1 cellular context compared by ENCODE assay signal in the genomic region with DNA sequence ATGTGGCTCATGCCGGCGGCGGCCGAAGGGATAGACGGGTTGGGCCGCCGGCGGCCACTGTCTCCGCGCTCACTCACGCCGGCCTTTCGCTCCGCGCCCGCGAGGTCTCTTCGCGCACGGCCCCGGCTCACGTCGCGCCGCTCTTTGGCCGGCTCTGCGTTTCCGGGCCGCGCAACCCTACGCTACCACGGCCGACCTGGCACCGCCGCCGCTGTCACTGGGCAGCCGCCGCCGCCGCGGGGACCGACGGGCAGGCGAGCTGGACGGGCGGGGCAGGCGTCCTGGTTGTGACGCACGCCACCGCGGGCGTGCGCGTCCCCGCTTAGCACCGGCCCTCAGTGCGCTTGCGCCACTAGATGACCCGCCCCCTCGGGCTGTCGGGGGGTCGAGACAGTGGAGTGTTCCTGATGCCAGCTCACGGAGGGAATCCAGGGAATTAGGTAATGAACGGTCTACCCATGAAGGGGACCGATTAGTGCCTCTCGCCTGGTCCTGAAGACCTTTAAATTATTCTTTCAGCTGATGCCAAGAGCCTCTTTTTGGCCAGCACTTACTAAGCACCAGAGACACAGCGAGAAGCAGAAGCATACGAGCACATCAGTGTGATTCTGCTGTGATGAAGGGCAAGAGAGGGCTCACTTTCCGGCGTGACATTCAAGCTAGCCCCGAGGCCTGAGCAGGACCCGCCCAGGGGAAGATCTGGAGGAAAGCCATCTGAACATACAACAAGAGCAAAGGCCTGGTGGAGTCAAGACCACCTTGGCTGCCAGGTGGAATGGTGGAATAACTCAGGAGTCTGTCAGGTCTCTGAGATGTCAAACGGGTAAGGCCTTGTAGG.
TF ChIP-seq lines count a peak whose summit lies in the region.

PRKAR2A (minus strand) TSS at position 289 of the 838 bp plus-strand sequence; CDS start at position 11, 278 bp downstream.

TF ChIP-seq in K562, 482 proteins besides CTCF, POLR2A, EP300 and RAD21 (continued from another document and continues in another):
- TF ChIP-seq FOXP4 (CRISPR knock-in tag; IDR thresholded peaks at IDR 0.05; ENCODE audit: borderline replicate concordance) (no peak), TOE1 (IDR thresholded peaks at IDR 0.05; ENCODE audit: borderline replicate concordance) (no peak), TOE1 (CRISPR knock-in tag; IDR thresholded peaks at IDR 0.05; ENCODE audit: borderline replicate concordance, low read depth) (no peak), GMEB1 (CRISPR knock-in tag; IDR thresholded peaks at IDR 0.05) (peak; percentile 87), ZNF12 (CRISPR knock-in tag; IDR thresholded peaks at IDR 0.05) (no peak), ZNF140 (CRISPR knock-in tag; IDR thresholded peaks at IDR 0.05) (no peak), KDM4B (IDR thresholded peaks at IDR 0.05; ENCODE audit: borderline replicate concordance in 2 of 2, low read depth in 1 of 2) (no peak), SPI1 (IDR thresholded peaks at IDR 0.05; ENCODE audit: borderline replicate concordance, low read depth, low read length) (no peak), ZNF740 (CRISPR knock-in tag; IDR thresholded peaks at IDR 0.05) (no peak), ZNF740 (tag; IDR thresholded peaks at IDR 0.05) (no peak), NCOA2 (IDR thresholded peaks at IDR 0.05; ENCODE audit: partially characterized antibody in 2 of 2) (no peak), MEF2D (tag; conservative IDR thresholded peaks at IDR 0.05; ENCODE audit: low read depth) (no peak), TCFL5 (CRISPR knock-in tag; conservative IDR thresholded peaks at IDR 0.05) (no peak), ATF1 (CRISPR knock-in tag; IDR thresholded peaks at IDR 0.05) (no peak), ATF1 (tag; IDR thresholded peaks at IDR 0.05) (peak; percentile 63), ZNF347 (CRISPR knock-in tag; IDR thresholded peaks at IDR 0.05; ENCODE audit: low read depth) (no peak), PRMT5 (CRISPR knock-in tag; IDR thresholded peaks at IDR 0.05) (no peak), YY1 (IDR thresholded peaks at IDR 0.05; ENCODE audit: borderline replicate concordance in 1 of 3, control insufficient read depth in 1 of 3, extremely low read depth in 1 of 3, insufficient read depth in 3 of 3, insufficient read length in 1 of 3, insufficient replicate concordance in 2 of 3, low read depth in 1 of 3, low read length in 2 of 3) (peak in 2 of 3 experiments; percentile 19 to 34), HNRNPUL1 (IDR thresholded peaks at IDR 0.05; ENCODE audit: low read length) (no peak), TAF7 (tag; IDR thresholded peaks at IDR 0.05) (no peak), SRSF9 (IDR thresholded peaks at IDR 0.05; ENCODE audit: borderline replicate concordance, low read depth, low read length) (no peak), ELK1 (CRISPR knock-in tag; IDR thresholded peaks at IDR 0.05) (no peak), RB1 (IDR thresholded peaks at IDR 0.05; ENCODE audit: low read depth) (peak; percentile 67; the same call in 1 of the 2 replicates), ZNF316 (IDR thresholded peaks at IDR 0.05) (no peak), IRF2 (CRISPR knock-in tag; IDR thresholded peaks at IDR 0.05) (no peak), MYC (IDR thresholded peaks at IDR 0.05; ENCODE audit: low read depth, low read length) (peak; percentile 33; the same call in 1 of the 2 replicates), MYC (CRISPR knock-in tag; IDR thresholded peaks at IDR 0.05; ENCODE audit: borderline replicate concordance, low read depth) (no peak), ZC3H4 (CRISPR knock-in tag; IDR thresholded peaks at IDR 0.05; ENCODE audit: borderline replicate concordance) (no peak), MCM2 (IDR thresholded peaks at IDR 0.05; ENCODE audit: low read depth) (no peak), NCOA6 (IDR thresholded peaks at IDR 0.05) (peak; percentile 94)
- TF ChIP-seq, protein P1, sequence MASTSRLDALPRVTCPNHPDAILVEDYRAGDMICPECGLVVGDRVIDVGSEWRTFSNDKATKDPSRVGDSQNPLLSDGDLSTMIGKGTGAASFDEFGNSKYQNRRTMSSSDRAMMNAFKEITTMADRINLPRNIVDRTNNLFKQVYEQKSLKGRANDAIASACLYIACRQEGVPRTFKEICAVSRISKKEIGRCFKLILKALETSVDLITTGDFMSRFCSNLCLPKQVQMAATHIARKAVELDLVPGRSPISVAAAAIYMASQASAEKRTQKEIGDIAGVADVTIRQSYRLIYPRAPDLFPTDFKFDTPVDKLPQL (IDR thresholded peaks at IDR 0.05; ENCODE audit: extremely low read depth, insufficient read length): no peak
- TF ChIP-seq, protein P2, sequence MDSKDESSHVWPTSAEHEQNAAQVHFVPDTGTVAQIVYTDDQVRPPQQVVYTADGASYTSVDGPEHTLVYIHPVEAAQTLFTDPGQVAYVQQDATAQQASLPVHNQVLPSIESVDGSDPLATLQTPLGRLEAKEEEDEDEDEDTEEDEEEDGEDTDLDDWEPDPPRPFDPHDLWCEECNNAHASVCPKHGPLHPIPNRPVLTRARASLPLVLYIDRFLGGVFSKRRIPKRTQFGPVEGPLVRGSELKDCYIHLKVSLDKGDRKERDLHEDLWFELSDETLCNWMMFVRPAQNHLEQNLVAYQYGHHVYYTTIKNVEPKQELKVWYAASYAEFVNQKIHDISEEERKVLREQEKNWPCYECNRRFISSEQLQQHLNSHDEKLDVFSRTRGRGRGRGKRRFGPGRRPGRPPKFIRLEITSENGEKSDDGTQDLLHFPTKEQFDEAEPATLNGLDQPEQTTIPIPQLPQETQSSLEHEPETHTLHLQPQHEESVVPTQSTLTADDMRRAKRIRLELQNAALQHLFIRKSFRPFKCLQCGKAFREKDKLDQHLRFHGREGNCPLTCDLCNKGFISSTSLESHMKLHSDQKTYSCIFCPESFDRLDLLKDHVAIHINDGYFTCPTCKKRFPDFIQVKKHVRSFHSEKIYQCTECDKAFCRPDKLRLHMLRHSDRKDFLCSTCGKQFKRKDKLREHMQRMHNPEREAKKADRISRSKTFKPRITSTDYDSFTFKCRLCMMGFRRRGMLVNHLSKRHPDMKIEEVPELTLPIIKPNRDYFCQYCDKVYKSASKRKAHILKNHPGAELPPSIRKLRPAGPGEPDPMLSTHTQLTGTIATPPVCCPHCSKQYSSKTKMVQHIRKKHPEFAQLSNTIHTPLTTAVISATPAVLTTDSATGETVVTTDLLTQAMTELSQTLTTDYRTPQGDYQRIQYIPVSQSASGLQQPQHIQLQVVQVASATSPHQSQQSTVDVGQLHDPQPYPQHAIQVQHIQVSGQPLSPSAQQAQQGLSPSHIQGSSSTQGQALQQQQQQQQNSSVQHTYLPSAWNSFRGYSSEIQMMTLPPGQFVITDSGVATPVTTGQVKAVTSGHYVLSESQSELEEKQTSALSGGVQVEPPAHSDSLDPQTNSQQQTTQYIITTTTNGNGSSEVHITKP (IDR thresholded peaks at IDR 0.05; ENCODE audit: partially characterized antibody): peak; percentile 20
- TF ChIP-seq, protein P3, sequence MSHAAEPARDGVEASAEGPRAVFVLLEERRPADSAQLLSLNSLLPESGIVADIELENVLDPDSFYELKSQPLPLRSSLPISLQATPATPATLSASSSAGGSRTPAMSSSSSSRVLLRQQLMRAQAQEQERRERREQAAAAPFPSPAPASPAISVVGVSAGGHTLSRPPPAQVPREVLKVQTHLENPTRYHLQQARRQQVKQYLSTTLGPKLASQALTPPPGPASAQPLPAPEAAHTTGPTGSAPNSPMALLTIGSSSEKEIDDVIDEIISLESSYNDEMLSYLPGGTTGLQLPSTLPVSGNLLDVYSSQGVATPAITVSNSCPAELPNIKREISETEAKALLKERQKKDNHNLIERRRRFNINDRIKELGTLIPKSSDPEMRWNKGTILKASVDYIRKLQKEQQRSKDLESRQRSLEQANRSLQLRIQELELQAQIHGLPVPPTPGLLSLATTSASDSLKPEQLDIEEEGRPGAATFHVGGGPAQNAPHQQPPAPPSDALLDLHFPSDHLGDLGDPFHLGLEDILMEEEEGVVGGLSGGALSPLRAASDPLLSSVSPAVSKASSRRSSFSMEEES (CRISPR knock-in tag; IDR thresholded peaks at IDR 0.05): no peak
- TF ChIP-seq, protein P4, sequence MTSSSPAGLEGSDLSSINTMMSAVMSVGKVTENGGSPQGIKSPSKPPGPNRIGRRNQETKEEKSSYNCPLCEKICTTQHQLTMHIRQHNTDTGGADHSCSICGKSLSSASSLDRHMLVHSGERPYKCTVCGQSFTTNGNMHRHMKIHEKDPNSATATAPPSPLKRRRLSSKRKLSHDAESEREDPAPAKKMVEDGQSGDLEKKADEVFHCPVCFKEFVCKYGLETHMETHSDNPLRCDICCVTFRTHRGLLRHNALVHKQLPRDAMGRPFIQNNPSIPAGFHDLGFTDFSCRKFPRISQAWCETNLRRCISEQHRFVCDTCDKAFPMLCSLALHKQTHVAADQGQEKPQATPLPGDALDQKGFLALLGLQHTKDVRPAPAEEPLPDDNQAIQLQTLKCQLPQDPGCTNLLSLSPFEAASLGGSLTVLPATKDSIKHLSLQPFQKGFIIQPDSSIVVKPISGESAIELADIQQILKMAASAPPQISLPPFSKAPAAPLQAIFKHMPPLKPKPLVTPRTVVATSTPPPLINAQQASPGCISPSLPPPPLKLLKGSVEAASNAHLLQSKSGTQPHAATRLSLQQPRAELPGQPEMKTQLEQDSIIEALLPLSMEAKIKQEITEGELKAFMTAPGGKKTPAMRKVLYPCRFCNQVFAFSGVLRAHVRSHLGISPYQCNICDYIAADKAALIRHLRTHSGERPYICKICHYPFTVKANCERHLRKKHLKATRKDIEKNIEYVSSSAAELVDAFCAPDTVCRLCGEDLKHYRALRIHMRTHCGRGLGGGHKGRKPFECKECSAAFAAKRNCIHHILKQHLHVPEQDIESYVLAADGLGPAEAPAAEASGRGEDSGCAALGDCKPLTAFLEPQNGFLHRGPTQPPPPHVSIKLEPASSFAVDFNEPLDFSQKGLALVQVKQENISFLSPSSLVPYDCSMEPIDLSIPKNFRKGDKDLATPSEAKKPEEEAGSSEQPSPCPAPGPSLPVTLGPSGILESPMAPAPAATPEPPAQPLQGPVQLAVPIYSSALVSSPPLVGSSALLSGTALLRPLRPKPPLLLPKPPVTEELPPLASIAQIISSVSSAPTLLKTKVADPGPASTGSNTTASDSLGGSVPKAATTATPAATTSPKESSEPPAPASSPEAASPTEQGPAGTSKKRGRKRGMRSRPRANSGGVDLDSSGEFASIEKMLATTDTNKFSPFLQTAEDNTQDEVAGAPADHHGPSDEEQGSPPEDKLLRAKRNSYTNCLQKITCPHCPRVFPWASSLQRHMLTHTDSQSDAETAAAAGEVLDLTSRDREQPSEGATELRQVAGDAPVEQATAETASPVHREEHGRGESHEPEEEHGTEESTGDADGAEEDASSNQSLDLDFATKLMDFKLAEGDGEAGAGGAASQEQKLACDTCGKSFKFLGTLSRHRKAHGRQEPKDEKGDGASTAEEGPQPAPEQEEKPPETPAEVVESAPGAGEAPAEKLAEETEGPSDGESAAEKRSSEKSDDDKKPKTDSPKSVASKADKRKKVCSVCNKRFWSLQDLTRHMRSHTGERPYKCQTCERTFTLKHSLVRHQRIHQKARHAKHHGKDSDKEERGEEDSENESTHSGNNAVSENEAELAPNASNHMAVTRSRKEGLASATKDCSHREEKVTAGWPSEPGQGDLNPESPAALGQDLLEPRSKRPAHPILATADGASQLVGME (CRISPR knock-in tag; IDR thresholded peaks at IDR 0.05): no peak
- TF ChIP-seq, protein P5, sequence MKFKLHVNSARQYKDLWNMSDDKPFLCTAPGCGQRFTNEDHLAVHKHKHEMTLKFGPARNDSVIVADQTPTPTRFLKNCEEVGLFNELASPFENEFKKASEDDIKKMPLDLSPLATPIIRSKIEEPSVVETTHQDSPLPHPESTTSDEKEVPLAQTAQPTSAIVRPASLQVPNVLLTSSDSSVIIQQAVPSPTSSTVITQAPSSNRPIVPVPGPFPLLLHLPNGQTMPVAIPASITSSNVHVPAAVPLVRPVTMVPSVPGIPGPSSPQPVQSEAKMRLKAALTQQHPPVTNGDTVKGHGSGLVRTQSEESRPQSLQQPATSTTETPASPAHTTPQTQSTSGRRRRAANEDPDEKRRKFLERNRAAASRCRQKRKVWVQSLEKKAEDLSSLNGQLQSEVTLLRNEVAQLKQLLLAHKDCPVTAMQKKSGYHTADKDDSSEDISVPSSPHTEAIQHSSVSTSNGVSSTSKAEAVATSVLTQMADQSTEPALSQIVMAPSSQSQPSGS (CRISPR knock-in tag; IDR thresholded peaks at IDR 0.05): no peak
